Comparison of ENCODE assay signal across 8 cellular contexts in the genomic region with DNA sequence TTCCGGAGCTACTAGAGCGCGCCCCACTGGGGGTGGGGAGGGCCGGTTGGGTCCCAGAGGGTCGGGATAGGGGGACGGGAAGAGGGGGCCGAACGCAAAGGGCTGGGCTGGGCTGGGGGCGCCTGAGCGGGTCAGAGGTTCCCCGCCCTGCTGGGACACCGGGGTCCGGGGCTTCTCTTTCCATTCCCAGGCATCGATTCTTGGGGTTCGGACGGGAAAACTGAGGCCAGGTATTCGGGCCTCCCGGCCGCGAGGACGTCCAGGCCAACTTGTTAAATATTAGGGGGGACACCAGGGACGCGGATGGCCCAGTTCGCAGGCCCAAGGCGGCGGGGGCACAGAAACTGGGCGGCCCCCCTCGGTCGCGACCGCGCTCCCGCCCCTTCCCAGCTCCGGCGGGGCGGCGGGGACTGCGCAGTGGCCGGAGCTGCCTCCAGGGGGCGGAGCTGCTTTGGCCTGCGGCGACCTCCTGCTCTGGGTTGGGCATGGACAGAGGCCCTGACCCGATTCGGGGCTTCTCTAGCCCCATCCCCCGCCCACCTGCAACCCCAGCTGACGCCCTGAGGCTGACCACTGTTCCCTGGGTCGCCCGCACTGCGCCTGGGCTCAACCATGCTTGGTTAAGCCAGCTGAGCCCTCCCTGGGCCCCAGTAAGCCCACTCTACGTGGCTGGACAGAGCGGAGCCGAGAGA. TPM values are rescaled to one million over a fixed set of nuclear protein-coding genes. Genes with fewer than 3 reads are reported as not detected.
A peak's percentile ranks its signal among the peaks of the same experiment; 100 is the strongest.
DNase-seq lines count a peak whose midpoint lies in the region; ATAC-seq and TF ChIP-seq lines count a peak whose summit lies in the region.

No MANE protein-coding gene starts in this region.

- H3K36me3 ChIP-seq in lung (ENCODE audit: control insufficient read depth in 2 of 2, insufficient read depth in 2 of 2, low read length in 2 of 2): no peaks in the 10 kb centered on the region

- ATAC-seq in GM21381 (IDR thresholded peaks at IDR 0.05; ENCODE audit: unreplicated experiment) (peak; percentile 33), lung (ENCODE audit: insufficient read depth, low FRiP score) (peak; percentile 67)
- peak; percentile 68 for ATAC-seq in stimulated activated memory B cell treated with anti-CD40 and anti-IgM and Interleukin-4, amounts not matched to agents 10 μg/mL and 1 μg/mL and 100 μg/mL, for 72 hours

- in situ Hi-C loops in Caki2 (cut with HindIII; ENCODE audit: low pct_unique_long_range_greater_than_20kb, low sequenced_read_pairs): no loop called here

- H3K36me3 Mint-ChIP-seq in stimulated activated memory B cell treated with anti-CD40 and anti-IgM and Interleukin-4, amounts not matched to agents 10 μg/mL and 1 μg/mL and 100 μg/mL, for 72 hours: no peaks in the 10 kb centered on the region

- peak; percentile 85 for TF ChIP-seq CTCF in lung (IDR thresholded peaks at IDR 0.05; ENCODE audit: control extremely low read depth, extremely low read depth)

- H3K4me3 ChIP-seq in lung: peak overlapping the region; percentile 69

- H3K27ac ChIP-seq in lung (ENCODE audit: low read depth in 1 of 2, low read length in 1 of 2): peak overlapping the region; percentile 71 to 86

- peaks cover 8 to 13% of the 10 kb centered on the region in 2 donors for H3K4me1 ChIP-seq in lung (ENCODE audit: control insufficient read depth in 2 of 2, insufficient read depth in 2 of 2, low read length in 2 of 2)

- DNase-seq in Caki2 (ENCODE audit: low read depth): peak; percentile 61
- DNase-seq in LHCN-M2 (ENCODE audit: low read depth): peak; percentile 55
- DNase-seq in activated CD4-positive, alpha-beta T cell treated with anti-CD3 and anti-CD28 coated beads for 4 hours: peak; percentile 55 to 60
- DNase-seq in effector CD8-positive, alpha-beta T cell (lab: John Stamatoyannopoulos, UW): peak; percentile 29
- peak; percentile 73 for DNase-seq in lung (ENCODE audit: low spot score)
- DNase-seq in NCI-H128 (lab: John Stamatoyannopoulos, UW; ENCODE audit: unreplicated experiment): no peak

- 5 to 8% methylated on average over 36 to 52 of the region's 52 CpGs for WGBS in lung, 2 donors

- H3K27me3 Mint-ChIP-seq in stimulated activated memory B cell treated with anti-CD40 and anti-IgM and Interleukin-4, amounts not matched to agents 10 μg/mL and 1 μg/mL and 100 μg/mL, for 72 hours: no peaks in the 10 kb centered on the region

- peak overlapping the region; percentile 78 for H3K4me3 Mint-ChIP-seq in stimulated activated memory B cell treated with anti-CD40 and anti-IgM and Interleukin-4, amounts not matched to agents 10 μg/mL and 1 μg/mL and 100 μg/mL, for 72 hours

- peak overlapping the region; percentile 83 for H3K27ac Mint-ChIP-seq in stimulated activated memory B cell treated with anti-CD40 and anti-IgM and Interleukin-4, amounts not matched to agents 10 μg/mL and 1 μg/mL and 100 μg/mL, for 72 hours

- no peaks in the 10 kb centered on the region for H3K9me3 ChIP-seq in lung (ENCODE audit: control insufficient read depth in 2 of 2, insufficient read depth in 1 of 2, low read length in 1 of 2)

- H3K4me1 Mint-ChIP-seq in stimulated activated memory B cell treated with anti-CD40 and anti-IgM and Interleukin-4, amounts not matched to agents 10 μg/mL and 1 μg/mL and 100 μg/mL, for 72 hours: peaks cover 41% of the 10 kb centered on the region

- no peaks in the 10 kb centered on the region for H3K9me3 Mint-ChIP-seq in stimulated activated memory B cell treated with anti-CD40 and anti-IgM and Interleukin-4, amounts not matched to agents 10 μg/mL and 1 μg/mL and 100 μg/mL, for 72 hours

- H3K27me3 ChIP-seq in lung (ENCODE audit: control insufficient read depth, insufficient read depth): no peaks in the 10 kb centered on the region

RNA-seq across cellular contexts. Expression of a gene that starts 1.2 kb away (rescaled TPM):
- total RNA-seq in Caki2 (2014; rRNA removed; shearing (Covaris generic); ENCODE audit: low replicate concordance): 9.6 and 15.9 TPM in 2 replicates
- total RNA-seq in LHCN-M2 (2014; rRNA removed) (9.4 and 13.6 TPM in 2 replicates), lung (10 to 100 TPM in 1 of 2 donors, 1 to 10 TPM in 1; 3.3 to 25.6 TPM)
- 19.1 TPM for polyA plus RNA-seq in LHCN-M2 (2012)
- polyA plus RNA-seq in lung: 10 to 100 TPM; 13.8 to 17.8 TPM

RNA-seq across cellular contexts. Expression of a gene that starts 16.3 kb away (rescaled TPM):
- total RNA-seq in Caki2 (2014; rRNA removed; shearing (Covaris generic); ENCODE audit: low replicate concordance): 10.5 and 14.4 TPM in 2 replicates
- total RNA-seq in LHCN-M2 (2014; rRNA removed): 8.7 and 9.0 TPM in 2 replicates
- polyA plus RNA-seq in LHCN-M2 (2012): 15.1 TPM
- total RNA-seq in lung: 10 to 100 TPM; 15.6 to 40.3 TPM
- 10 to 100 TPM; 22.3 to 32.0 TPM for polyA plus RNA-seq in lung

RNA-seq across cellular contexts. Expression of a gene that starts 20.7 kb away (rescaled TPM):
- total RNA-seq in Caki2 (2014; rRNA removed; shearing (Covaris generic); ENCODE audit: low replicate concordance): 51.1 and 58.3 TPM in 2 replicates
- total RNA-seq in LHCN-M2 (2014; rRNA removed): 118 and 132 TPM in 2 replicates
- polyA plus RNA-seq in LHCN-M2 (2012): 57.7 TPM
- 10 to 100 TPM; 68.8 to 84.9 TPM for total RNA-seq in lung
- 100 to 1,000 TPM in 1 of 2 donors, 10 to 100 TPM in 1; 97.0 to 110 TPM for polyA plus RNA-seq in lung

RNA-seq across cellular contexts. Expression of a gene that starts 40.6 kb away (rescaled TPM):
- total RNA-seq in Caki2 (2014; rRNA removed; shearing (Covaris generic); ENCODE audit: low replicate concordance): 4.2 and 4.7 TPM in 2 replicates
- total RNA-seq in LHCN-M2 (2014; rRNA removed) (6.0 and 7.6 TPM in 2 replicates), lung (10 to 100 TPM in 1 of 2 donors, 1 to 10 TPM in 1; 4.0 to 11.9 TPM)
- 3.8 TPM for polyA plus RNA-seq in LHCN-M2 (2012)
- 1 to 10 TPM; 6.4 to 7.2 TPM for polyA plus RNA-seq in lung

RNA-seq across cellular contexts. Expression of a gene that starts 40.6 kb away (rescaled TPM):
- total RNA-seq in Caki2 (2014; rRNA removed; shearing (Covaris generic); ENCODE audit: low replicate concordance): 14.1 and 28.0 TPM in 2 replicates
- 105 and 147 TPM in 2 replicates for total RNA-seq in LHCN-M2 (2014; rRNA removed)
- polyA plus RNA-seq in LHCN-M2 (2012): 43.5 TPM
- total RNA-seq in lung: 10 to 100 TPM; 63.4 to 86.6 TPM
- 10 to 100 TPM; 45.7 to 49.1 TPM for polyA plus RNA-seq in lung
